ENCODE assay signal across 2 cellular contexts in the genomic region with DNA sequence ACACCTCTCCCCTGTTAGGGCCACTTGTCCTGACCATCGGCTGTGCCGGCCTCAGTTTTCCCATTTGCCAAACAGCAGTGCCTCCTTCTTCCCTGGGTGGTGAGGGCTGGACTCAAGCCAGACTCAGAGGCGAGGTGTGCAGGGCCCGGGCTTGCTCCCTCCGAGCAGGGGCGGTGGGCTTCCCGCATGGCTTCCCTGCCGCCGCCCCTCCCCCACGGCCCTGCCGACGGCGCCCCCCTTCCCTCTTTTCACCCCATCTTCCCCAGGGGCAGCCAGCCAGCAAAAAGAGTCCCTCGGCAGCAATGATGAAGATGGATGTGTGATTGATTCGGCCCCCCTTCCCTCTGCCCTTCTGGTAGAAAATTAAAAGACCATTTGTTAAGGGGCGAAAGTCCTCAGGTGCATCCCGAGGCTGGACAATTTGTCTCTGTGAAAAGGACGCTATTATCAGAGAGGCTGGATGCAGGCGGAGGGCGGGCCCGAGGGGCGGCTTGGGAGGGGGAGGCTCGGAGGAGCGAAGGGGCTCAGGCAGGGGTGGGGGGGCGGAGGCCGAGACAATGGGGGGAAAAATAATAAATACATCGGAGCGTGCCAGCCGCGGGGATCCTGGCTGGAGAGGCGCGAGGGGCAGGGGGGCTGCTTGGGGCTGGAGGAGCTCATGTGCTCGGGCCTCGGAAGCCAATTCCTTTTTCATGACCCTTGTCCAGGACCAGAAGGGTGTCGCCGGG.
TF ChIP-seq lines count a peak whose summit lies in the region.

No MANE protein-coding gene starts in this region.

TF ChIP-seq in GM23338, 12 proteins besides CTCF, POLR2A, EP300 and RAD21 (continues in another document):
- no peak for TF ChIP-seq CREB1 (CRISPR knock-in tag; IDR thresholded peaks at IDR 0.05; ENCODE audit: low read depth)
- TF ChIP-seq, protein P1, sequence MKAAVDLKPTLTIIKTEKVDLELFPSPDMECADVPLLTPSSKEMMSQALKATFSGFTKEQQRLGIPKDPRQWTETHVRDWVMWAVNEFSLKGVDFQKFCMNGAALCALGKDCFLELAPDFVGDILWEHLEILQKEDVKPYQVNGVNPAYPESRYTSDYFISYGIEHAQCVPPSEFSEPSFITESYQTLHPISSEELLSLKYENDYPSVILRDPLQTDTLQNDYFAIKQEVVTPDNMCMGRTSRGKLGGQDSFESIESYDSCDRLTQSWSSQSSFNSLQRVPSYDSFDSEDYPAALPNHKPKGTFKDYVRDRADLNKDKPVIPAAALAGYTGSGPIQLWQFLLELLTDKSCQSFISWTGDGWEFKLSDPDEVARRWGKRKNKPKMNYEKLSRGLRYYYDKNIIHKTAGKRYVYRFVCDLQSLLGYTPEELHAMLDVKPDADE (IDR thresholded peaks at IDR 0.05): no peak
- TF ChIP-seq STAT1 (IDR thresholded peaks at IDR 0.05; ENCODE audit: unreplicated experiment): no peak
- no peak for TF ChIP-seq ZNF114 (CRISPR knock-in tag; IDR thresholded peaks at IDR 0.05)
- no peak for TF ChIP-seq JUNB (IDR thresholded peaks at IDR 0.05; ENCODE audit: unreplicated experiment)
- no peak for TF ChIP-seq ZNF331 (CRISPR knock-in tag; IDR thresholded peaks at IDR 0.05; ENCODE audit: low read depth)
- TF ChIP-seq, protein P2, sequence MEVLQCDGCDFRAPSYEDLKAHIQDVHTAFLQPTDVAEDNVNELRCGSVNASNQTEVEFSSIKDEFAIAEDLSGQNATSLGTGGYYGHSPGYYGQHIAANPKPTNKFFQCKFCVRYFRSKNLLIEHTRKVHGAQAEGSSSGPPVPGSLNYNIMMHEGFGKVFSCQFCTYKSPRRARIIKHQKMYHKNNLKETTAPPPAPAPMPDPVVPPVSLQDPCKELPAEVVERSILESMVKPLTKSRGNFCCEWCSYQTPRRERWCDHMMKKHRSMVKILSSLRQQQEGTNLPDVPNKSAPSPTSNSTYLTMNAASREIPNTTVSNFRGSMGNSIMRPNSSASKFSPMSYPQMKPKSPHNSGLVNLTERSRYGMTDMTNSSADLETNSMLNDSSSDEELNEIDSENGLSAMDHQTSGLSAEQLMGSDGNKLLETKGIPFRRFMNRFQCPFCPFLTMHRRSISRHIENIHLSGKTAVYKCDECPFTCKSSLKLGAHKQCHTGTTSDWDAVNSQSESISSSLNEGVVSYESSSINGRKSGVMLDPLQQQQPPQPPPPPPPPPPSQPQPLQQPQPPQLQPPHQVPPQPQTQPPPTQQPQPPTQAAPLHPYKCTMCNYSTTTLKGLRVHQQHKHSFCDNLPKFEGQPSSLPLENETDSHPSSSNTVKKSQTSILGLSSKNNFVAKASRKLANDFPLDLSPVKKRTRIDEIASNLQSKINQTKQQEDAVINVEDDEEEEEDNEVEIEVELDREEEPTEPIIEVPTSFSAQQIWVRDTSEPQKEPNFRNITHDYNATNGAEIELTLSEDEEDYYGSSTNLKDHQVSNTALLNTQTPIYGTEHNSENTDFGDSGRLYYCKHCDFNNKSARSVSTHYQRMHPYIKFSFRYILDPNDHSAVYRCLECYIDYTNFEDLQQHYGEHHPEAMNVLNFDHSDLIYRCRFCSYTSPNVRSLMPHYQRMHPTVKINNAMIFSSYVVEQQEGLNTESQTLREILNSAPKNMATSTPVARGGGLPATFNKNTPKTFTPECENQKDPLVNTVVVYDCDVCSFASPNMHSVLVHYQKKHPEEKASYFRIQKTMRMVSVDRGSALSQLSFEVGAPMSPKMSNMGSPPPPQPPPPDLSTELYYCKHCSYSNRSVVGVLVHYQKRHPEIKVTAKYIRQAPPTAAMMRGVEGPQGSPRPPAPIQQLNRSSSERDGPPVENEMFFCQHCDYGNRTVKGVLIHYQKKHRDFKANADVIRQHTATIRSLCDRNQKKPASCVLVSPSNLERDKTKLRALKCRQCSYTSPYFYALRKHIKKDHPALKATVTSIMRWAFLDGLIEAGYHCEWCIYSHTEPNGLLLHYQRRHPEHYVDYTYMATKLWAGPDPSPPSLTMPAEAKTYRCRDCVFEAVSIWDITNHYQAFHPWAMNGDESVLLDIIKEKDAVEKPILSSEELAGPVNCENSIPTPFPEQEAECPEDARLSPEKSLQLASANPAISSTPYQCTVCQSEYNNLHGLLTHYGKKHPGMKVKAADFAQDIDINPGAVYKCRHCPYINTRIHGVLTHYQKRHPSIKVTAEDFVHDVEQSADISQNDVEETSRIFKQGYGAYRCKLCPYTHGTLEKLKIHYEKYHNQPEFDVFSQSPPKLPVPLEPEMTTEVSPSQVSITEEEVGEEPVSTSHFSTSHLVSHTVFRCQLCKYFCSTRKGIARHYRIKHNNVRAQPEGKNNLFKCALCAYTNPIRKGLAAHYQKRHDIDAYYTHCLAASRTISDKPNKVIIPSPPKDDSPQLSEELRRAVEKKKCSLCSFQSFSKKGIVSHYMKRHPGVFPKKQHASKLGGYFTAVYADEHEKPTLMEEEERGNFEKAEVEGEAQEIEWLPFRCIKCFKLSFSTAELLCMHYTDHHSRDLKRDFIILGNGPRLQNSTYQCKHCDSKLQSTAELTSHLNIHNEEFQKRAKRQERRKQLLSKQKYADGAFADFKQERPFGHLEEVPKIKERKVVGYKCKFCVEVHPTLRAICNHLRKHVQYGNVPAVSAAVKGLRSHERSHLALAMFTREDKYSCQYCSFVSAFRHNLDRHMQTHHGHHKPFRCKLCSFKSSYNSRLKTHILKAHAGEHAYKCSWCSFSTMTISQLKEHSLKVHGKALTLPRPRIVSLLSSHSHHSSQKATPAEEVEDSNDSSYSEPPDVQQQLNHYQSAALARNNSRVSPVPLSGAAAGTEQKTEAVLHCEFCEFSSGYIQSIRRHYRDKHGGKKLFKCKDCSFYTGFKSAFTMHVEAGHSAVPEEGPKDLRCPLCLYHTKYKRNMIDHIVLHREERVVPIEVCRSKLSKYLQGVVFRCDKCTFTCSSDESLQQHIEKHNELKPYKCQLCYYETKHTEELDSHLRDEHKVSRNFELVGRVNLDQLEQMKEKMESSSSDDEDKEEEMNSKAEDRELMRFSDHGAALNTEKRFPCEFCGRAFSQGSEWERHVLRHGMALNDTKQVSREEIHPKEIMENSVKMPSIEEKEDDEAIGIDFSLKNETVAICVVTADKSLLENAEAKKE (CRISPR knock-in tag; IDR thresholded peaks at IDR 0.05): no peak
- TF ChIP-seq NANOG (IDR thresholded peaks at IDR 0.05; ENCODE audit: borderline replicate concordance): no peak
- no peak for TF ChIP-seq POLR2AphosphoS5 (IDR thresholded peaks at IDR 0.05; ENCODE audit: low read depth)
- TF ChIP-seq EZH2phosphoT487 (IDR thresholded peaks at IDR 0.05; ENCODE audit: unreplicated experiment): no peak
- TF ChIP-seq EZH2 (IDR thresholded peaks at IDR 0.05; ENCODE audit: low read depth, unreplicated experiment): no peak

TF ChIP-seq in IMR-90, 13 proteins besides CTCF, POLR2A, EP300 and RAD21:
- TF ChIP-seq CHD1 (IDR thresholded peaks at IDR 0.05; ENCODE audit: low read depth, low read length): no peak
- no peak for TF ChIP-seq RFX5 (IDR thresholded peaks at IDR 0.05; ENCODE audit: low read depth, low read length)
- no peak for TF ChIP-seq NFE2L2 (IDR thresholded peaks at IDR 0.05; ENCODE audit: low read depth, low read length)
- no peak for TF ChIP-seq MAFK (IDR thresholded peaks at IDR 0.05; ENCODE audit: low read depth, low read length)
- TF ChIP-seq MAZ (IDR thresholded peaks at IDR 0.05; ENCODE audit: borderline replicate concordance, low read depth, low read length): no peak
- TF ChIP-seq CEBPB (IDR thresholded peaks at IDR 0.05; ENCODE audit: low read depth, low read length): no peak
- no peak for TF ChIP-seq MXI1 (IDR thresholded peaks at IDR 0.05; ENCODE audit: borderline replicate concordance, low read depth, low read length)
- TF ChIP-seq SMC3 (IDR thresholded peaks at IDR 0.05; ENCODE audit: low read depth, low read length): no peak
- TF ChIP-seq BHLHE40 (IDR thresholded peaks at IDR 0.05; ENCODE audit: low read depth, low read length): no peak
- TF ChIP-seq RCOR1 (IDR thresholded peaks at IDR 0.05; ENCODE audit: insufficient replicate concordance, low read length): no peak
- TF ChIP-seq FOS (IDR thresholded peaks at IDR 0.05; ENCODE audit: low read depth, low read length): no peak
- TF ChIP-seq USF2 (IDR thresholded peaks at IDR 0.05; ENCODE audit: low read depth, low read length): no peak
- TF ChIP-seq, protein P3, sequence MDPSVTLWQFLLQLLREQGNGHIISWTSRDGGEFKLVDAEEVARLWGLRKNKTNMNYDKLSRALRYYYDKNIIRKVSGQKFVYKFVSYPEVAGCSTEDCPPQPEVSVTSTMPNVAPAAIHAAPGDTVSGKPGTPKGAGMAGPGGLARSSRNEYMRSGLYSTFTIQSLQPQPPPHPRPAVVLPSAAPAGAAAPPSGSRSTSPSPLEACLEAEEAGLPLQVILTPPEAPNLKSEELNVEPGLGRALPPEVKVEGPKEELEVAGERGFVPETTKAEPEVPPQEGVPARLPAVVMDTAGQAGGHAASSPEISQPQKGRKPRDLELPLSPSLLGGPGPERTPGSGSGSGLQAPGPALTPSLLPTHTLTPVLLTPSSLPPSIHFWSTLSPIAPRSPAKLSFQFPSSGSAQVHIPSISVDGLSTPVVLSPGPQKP (IDR thresholded peaks at IDR 0.05; ENCODE audit: borderline replicate concordance, low read depth, low read length): no peak
